In genomic region chr7:129611246-129612111, GRCh38 we compare ENCODE assay signal across 8 cellular contexts. TPM values are rescaled to one million over a fixed set of nuclear protein-coding genes. Genes with fewer than 3 reads are reported as not detected.
DNase-seq lines count a peak whose midpoint lies in the region; ATAC-seq and TF ChIP-seq lines count a peak whose summit lies in the region.

NRF1 (plus strand) TSS chr7:129611720; CDS start chr7:129657352, 45,632 bp downstream.

- DNase-seq in DMS79 (lab: John Stamatoyannopoulos, UW) (peak; percentile 73), KG1 (lab: John Stamatoyannopoulos, UW) (peak; percentile 29), RKO (ENCODE audit: low spot score) (peak; percentile 96), fibroblast of mammary gland (ENCODE audit: low read depth) (peak; percentile 79), natural killer cell (peak; percentile 92)
- DNase-seq in activated T-helper 1 cell treated with anti-CD3 and anti-CD28 coated beads, Interleukin-2, amount 50 U/mL, for 16 hours (ENCODE audit: low read depth in 1 of 2, low spot score in 1 of 2), result peak; percentile 83 to 89
- DNase-seq in stimulated activated naive CD4-positive, alpha-beta T cell (lab: John Stamatoyannopoulos, UW), result peak; percentile 84 to 92 (median 88)

- no peaks in the 10 kb centered on the region for H3K9me3 Mint-ChIP-seq in natural killer cell

- H3K36me3 Mint-ChIP-seq in natural killer cell, result no peaks in the 10 kb centered on the region

- peak within 1 kb of the TSS; percentile 95 to 96 for H3K27ac Mint-ChIP-seq in natural killer cell

- peak; percentile 64 for ATAC-seq in GM21576 (IDR thresholded peaks at IDR 0.05; ENCODE audit: unreplicated experiment)
- peak; percentile 79 to 94 (median 87) for ATAC-seq in natural killer cell

- peak within 1 kb of the TSS; percentile 97 for H3K4me3 Mint-ChIP-seq in natural killer cell

- H3K4me3 ChIP-seq in fibroblast of mammary gland (ENCODE audit: control insufficient read depth, low read depth, low read length), result peak within 1 kb of the TSS; percentile 80

- H3K27me3 Mint-ChIP-seq in natural killer cell (ENCODE audit: low read depth in 2 of 2), result no peaks in the 10 kb centered on the region

- TF ChIP-seq CTCF in fibroblast of mammary gland (conservative IDR thresholded peaks at IDR 0.05; ENCODE audit: control insufficient read depth, insufficient read depth, low read depth, low read length), result no peak
- no peak for TF ChIP-seq CTCF in natural killer cell (IDR thresholded peaks at IDR 0.05)

- intact Hi-C loops in natural killer cell (cut with micrococcal nuclease), result loop anchor here (1.0 to 5.0 kb wide), 3 partner anchors 24 to 109 kb away; partner anchors contain the start of gene SMKR1

- H3K4me1 Mint-ChIP-seq in natural killer cell, result peaks cover 48 to 71% of the 10 kb centered on the region in 2 donors

RNA-seq across cellular contexts. Expression of gene NRF1, which starts in this region (rescaled TPM):
- 10 to 100 TPM; 39.8 to 43.5 (median 40.1) TPM for total RNA-seq in natural killer cell

Comparison
In these comparisons a context has a peak if more than half of its experiments do, and no peak if none do; other contexts are left out.
1. Peak in every context shown above with its lines: DNase-seq, ATAC-seq and H3K4me3 ChIP-seq.
2. DNase-seq: peak in every context shown above with its lines; median percentile 96 in RKO; 92 in natural killer cell; 88 in stimulated activated naive CD4-positive, alpha-beta T cell; 86 in activated T-helper 1 cell treated with anti-CD3 and anti-CD28 coated beads, Interleukin-2, amount 50 U/mL, for 16 hours; 79 in fibroblast of mammary gland; 73 in DMS79; 29 in KG1.